8 cellular contexts compared by ENCODE assay signal in the genomic region with DNA sequence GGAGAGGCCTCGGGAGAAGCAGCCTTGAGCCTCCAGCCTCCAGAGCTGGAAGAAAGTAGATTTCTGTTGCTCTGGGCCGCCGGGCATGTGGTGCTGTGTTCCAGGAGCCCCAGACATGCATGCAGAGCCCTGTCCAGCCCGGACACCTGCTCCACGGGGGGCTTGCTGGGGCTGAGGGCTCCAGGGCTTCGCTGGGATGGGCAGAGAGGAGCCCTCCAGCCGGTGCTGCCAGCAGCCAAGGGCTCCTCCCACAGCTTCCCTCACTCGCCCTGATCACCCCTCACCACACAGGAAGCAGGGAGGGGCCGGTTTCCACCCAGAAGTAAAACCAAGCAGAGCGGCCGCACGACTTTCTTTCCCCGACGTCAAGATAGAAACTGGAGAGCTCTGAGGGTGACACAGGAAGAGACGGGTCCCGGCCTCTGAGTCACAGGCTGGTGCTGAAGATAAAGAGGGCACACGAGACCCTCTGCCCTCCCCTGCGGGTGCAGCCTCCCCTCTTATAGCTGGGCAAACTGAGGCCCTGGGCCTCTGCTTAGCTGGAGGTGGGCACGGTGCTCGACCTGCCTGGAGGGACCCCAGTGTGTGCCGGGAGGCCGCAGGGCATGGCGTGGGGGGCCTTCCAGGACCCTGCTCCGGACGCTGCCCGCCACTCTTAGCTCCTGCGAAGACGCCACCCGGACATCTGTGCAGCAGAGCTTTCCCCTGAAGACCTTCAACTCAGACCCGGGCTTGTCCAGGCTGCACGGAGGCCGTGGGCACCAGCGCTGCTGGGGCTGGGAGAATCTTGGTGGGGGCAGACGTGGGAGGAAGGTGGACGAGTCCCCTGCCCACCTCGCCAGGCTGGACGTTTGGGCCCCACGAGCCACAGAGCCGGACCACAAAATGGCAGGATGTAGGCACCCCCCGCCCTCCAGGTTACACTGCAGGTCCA. TPM values are rescaled to one million over a fixed set of nuclear protein-coding genes. Genes with fewer than 3 reads are reported as not detected.
A peak's percentile ranks its signal among the peaks of the same experiment; 100 is the strongest.
DNase-seq lines count a peak whose midpoint lies in the region; ATAC-seq, FAIRE-seq and TF ChIP-seq lines count a peak whose summit lies in the region.

No MANE protein-coding gene starts in this region.

- H3K4me1 Mint-ChIP-seq in activated naive CD8-positive, alpha-beta T cell treated with anti-CD3 and anti-CD28 coated beads, Interleukin-2, amount 10 ng/mL, durations not matched to agents 7 days and 5 days: peaks cover 8% of the 10 kb centered on the region

- POLR2A ChIA-PET in activated naive CD8-positive, alpha-beta T cell treated with anti-CD3 and anti-CD28 coated beads, Interleukin-2, amount 10 ng/mL, durations not matched to agents 7 days and 5 days (lab: Charles Lee): interaction anchor here (0.5 to 2.3 kb wide), 13 partner anchors 13 to 561 kb away, joined by 3 to 27 read pairs (median 5); partner anchors contain the start of genes ADAP1, COX19 and GET4
- POLR2A ChIA-PET in HepG2 (lab: Yijun Ruan, JAX): no interaction called here

- H3K4me2 ChIP-seq in HepG2 (ENCODE audit: low read depth, low read length): no peak overlapping the region

- TF ChIP-seq EP300 in HepG2 (IDR thresholded peaks at IDR 0.05; ENCODE audit: low read depth in 2 of 2, low read length in 2 of 2) (no peak), HepG2 (CRISPR knock-in tag; IDR thresholded peaks at IDR 0.05; ENCODE audit: borderline replicate concordance) (no peak)

- H3K4me3 ChIP-seq in BE2C (ENCODE audit: low read depth, low read length) (no peak overlapping the region), HepG2 (replicated peaks in 1 of 3; ENCODE audit: insufficient read depth in 1 of 3, low read depth in 2 of 3, low read length in 3 of 3) (no peak overlapping the region)

- in situ Hi-C loops in HepG2 (cut with HindIII; ENCODE audit: extremely low pct_ligation_motif_present, low pct_unique_long_range_greater_than_20kb): no loop called here

- no peak overlapping the region for H3K9ac ChIP-seq in HepG2 (ENCODE audit: insufficient read depth, low read depth, low read length)

- no peaks in the 10 kb centered on the region for H3K9me3 Mint-ChIP-seq in activated naive CD8-positive, alpha-beta T cell treated with anti-CD3 and anti-CD28 coated beads, Interleukin-2, amount 10 ng/mL, durations not matched to agents 7 days and 5 days

- peak; percentile 68 for ATAC-seq in HG03378 (IDR thresholded peaks at IDR 0.05; ENCODE audit: unreplicated experiment)
- peak; percentile 76 for ATAC-seq in activated naive CD8-positive, alpha-beta T cell treated with anti-CD3 and anti-CD28 coated beads, Interleukin-2, amount 10 ng/mL, durations not matched to agents 7 days and 5 days (ENCODE audit: low read depth)
- no peak for ATAC-seq in HepG2

- CTCF ChIA-PET in HepG2 (lab: Yijun Ruan, JAX; ENCODE audit: low intra/inter-chr PET ratio, low total read pairs): no interaction called here

- no peaks in the 10 kb centered on the region for H3K9me3 ChIP-seq in BE2C
- no peaks in the 10 kb centered on the region for H3K9me3 ChIP-seq in HepG2 (ENCODE audit: low read length)

- no peak for TF ChIP-seq RAD21 in HepG2 (CRISPR knock-in tag; IDR thresholded peaks at IDR 0.05)

- no peaks in the 10 kb centered on the region for H4K20me1 ChIP-seq in HepG2 (ENCODE audit: insufficient read depth, low read length)

- TF ChIP-seq POLR2A in HepG2 (IDR thresholded peaks at IDR 0.05; ENCODE audit: insufficient read depth in 1 of 2, low read depth in 2 of 2, low read length in 2 of 2): no peak

- intact Hi-C loops in HepG2 (cut with micrococcal nuclease; ENCODE audit: unreplicated experiment): no loop called here

- BruUV-seq in HepG2 (replicated peaks; lab: Mats Ljungman, UMichigan): no TSS peak

- no peaks in the 10 kb centered on the region for H3K36me3 ChIP-seq in BE2C
- no peaks in the 10 kb centered on the region for H3K36me3 ChIP-seq in HepG2 (replicated peaks in 1 of 2; ENCODE audit: control insufficient read depth in 1 of 2, insufficient read depth in 2 of 2, low read length in 2 of 2)

- H3K4me3 Mint-ChIP-seq in activated naive CD8-positive, alpha-beta T cell treated with anti-CD3 and anti-CD28 coated beads, Interleukin-2, amount 10 ng/mL, durations not matched to agents 7 days and 5 days: peak overlapping the region; percentile 90

- peaks cover 2% of the 10 kb centered on the region for H3K36me3 Mint-ChIP-seq in activated naive CD8-positive, alpha-beta T cell treated with anti-CD3 and anti-CD28 coated beads, Interleukin-2, amount 10 ng/mL, durations not matched to agents 7 days and 5 days

- H3K27me3 Mint-ChIP-seq in activated naive CD8-positive, alpha-beta T cell treated with anti-CD3 and anti-CD28 coated beads, Interleukin-2, amount 10 ng/mL, durations not matched to agents 7 days and 5 days: no peaks in the 10 kb centered on the region

- H3K27me3 ChIP-seq in BE2C (no peaks in the 10 kb centered on the region), HepG2 (ENCODE audit: control insufficient read depth in 1 of 2, insufficient read depth in 2 of 2, low read length in 2 of 2) (no peaks in the 10 kb centered on the region)

- DNase-seq in BE2C (peak; percentile 39), GM19238 (ENCODE audit: insufficient read length, low spot score) (peak; percentile 98), T follicular helper cell (ENCODE audit: low read depth) (peak; percentile 87), HepG2 (ENCODE audit: low spot score) (no peak), cerebellar nuclear complex (lab: John Stamatoyannopoulos, UW) (no peak)
- DNase-seq in activated naive CD8-positive, alpha-beta T cell treated with anti-CD3 and anti-CD28 coated beads, Interleukin-2, amount 10 ng/mL, durations not matched to agents 7 days and 5 days: peak; percentile 86
- DNase-seq in stimulated activated CD8-positive, alpha-beta memory T cell treated with anti-CD3 and anti-CD28 coated beads, Interleukin-15, amount 100 ng/mL, for 24 hours (ENCODE audit: low read depth): peak; percentile 59

- H3K4me1 ChIP-seq in BE2C: peaks cover 6% of the 10 kb centered on the region
- H3K4me1 ChIP-seq in HepG2 (ENCODE audit: insufficient read depth, low read length): peaks cover 47% of the 10 kb centered on the region

- no peak overlapping the region for H3K27ac ChIP-seq in HepG2 (ENCODE audit: extremely low read length, insufficient read depth, low read length)

- no peak overlapping the region for H2AFZ ChIP-seq in HepG2 (ENCODE audit: low read length)

- peak overlapping the region; percentile 96 for H3K27ac Mint-ChIP-seq in activated naive CD8-positive, alpha-beta T cell treated with anti-CD3 and anti-CD28 coated beads, Interleukin-2, amount 10 ng/mL, durations not matched to agents 7 days and 5 days

- WGBS in HepG2 (ENCODE audit: low lambda C conversion rate): 94% methylated on average over 28 of the region's 40 CpGs

- H3K79me2 ChIP-seq in HepG2 (ENCODE audit: insufficient read depth, low read length): no peaks in the 10 kb centered on the region

- TF ChIP-seq CTCF in BE2C (IDR thresholded peaks at IDR 0.05; ENCODE audit: low read depth, low read length) (no peak), HepG2 (CRISPR knock-in tag; IDR thresholded peaks at IDR 0.05) (no peak)

- FAIRE-seq in HepG2 (lab: Jason Lieb, UNC): no peak

RNA-seq across cellular contexts. Expression of gene ADAP1, which starts 31.1 kb away (rescaled TPM):
- polyA plus RNA-seq in BE2C (2012; ENCODE audit: insufficient read depth, insufficient read length, low read depth): 37.8 TPM
- total RNA-seq in activated naive CD8-positive, alpha-beta T cell treated with anti-CD3 and anti-CD28 coated beads, Interleukin-2, amount 10 ng/mL, durations not matched to agents 7 days and 5 days: 10 to 100 TPM; 25.0 to 29.8 TPM
- total RNA-seq in HepG2 (2016; rRNA removed; fragmentation: Illumina TruSeq; extraction: Trizol): 18.3 and 24.6 TPM in 2 replicates
- 23.5 and 25.0 TPM in 2 replicates for total RNA-seq in HepG2 (2016; cell fraction: cytosol; rRNA removed; fragmentation: Illumina TruSeq; extraction: Trizol; ENCODE audit: low read depth)
- total RNA-seq in HepG2 (2016; cell fraction: insoluble cytoplasmic fraction; rRNA removed; fragmentation: Illumina TruSeq; extraction: Trizol): 16.6 and 27.2 TPM in 2 replicates
- total RNA-seq in HepG2 (2016; cell fraction: membrane; rRNA removed; fragmentation: Illumina TruSeq; extraction: Trizol): 46.3 and 47.4 TPM in 2 replicates
- total RNA-seq in HepG2 (2016; cell fraction: nucleus; rRNA removed; fragmentation: Illumina TruSeq; extraction: Trizol): 13.2 TPM in 2 replicates
- polyA plus RNA-seq in HepG2 (2011; rRNA removed): 10.5 and 15.0 TPM in 2 replicates
- 11.8 and 14.5 TPM in 2 replicates for polyA plus RNA-seq in HepG2 (2011; cell fraction: cytosol; rRNA removed)
- 19.8 and 24.0 TPM in 2 replicates for polyA plus RNA-seq in HepG2 (2011; cell fraction: nucleus; rRNA removed)
- 15.3 and 21.4 TPM in 2 replicates for polyA plus RNA-seq in HepG2 (2012)
- polyA plus RNA-seq in HepG2 (2016; cell fraction: cytosol; fragmentation: Illumina TruSeq; extraction: Trizol; ENCODE audit: low read depth): 24.2 and 28.1 TPM in 2 replicates
- polyA plus RNA-seq in HepG2 (2016; cell fraction: insoluble cytoplasmic fraction; fragmentation: Illumina TruSeq; extraction: Trizol; ENCODE audit: low read depth): 17.0 and 28.9 TPM in 2 replicates
- 45.2 and 45.4 TPM in 2 replicates for polyA plus RNA-seq in HepG2 (2016; cell fraction: membrane; fragmentation: Illumina TruSeq; extraction: Trizol; ENCODE audit: low read depth)
- polyA plus RNA-seq in HepG2 (2016; cell fraction: nucleus; fragmentation: Illumina TruSeq; extraction: Trizol; ENCODE audit: insufficient read depth, low read depth): 26.8 and 30.8 TPM in 2 replicates
- 3.5 and 14.9 TPM in 2 replicates for polyA minus RNA-seq in HepG2 (2011; rRNA and poly(A)+ RNA removed; ENCODE audit: low replicate concordance)
- polyA minus RNA-seq in HepG2 (2011; cell fraction: cytosol; rRNA and poly(A)+ RNA removed): 7.5 and 11.2 TPM in 2 replicates
- polyA minus RNA-seq in HepG2 (2011; cell fraction: nucleus; rRNA and poly(A)+ RNA removed): 5.2 and 7.6 TPM in 2 replicates

RNA-seq across cellular contexts. Expression of gene GET4, which starts 47.0 kb away (rescaled TPM):
- 190 TPM for polyA plus RNA-seq in BE2C (2012; ENCODE audit: insufficient read depth, insufficient read length, low read depth)
- 10 to 100 TPM; 44.1 to 44.7 TPM for total RNA-seq in activated naive CD8-positive, alpha-beta T cell treated with anti-CD3 and anti-CD28 coated beads, Interleukin-2, amount 10 ng/mL, durations not matched to agents 7 days and 5 days
- 28.2 and 31.6 TPM in 2 replicates for total RNA-seq in HepG2 (2016; rRNA removed; fragmentation: Illumina TruSeq; extraction: Trizol)
- 7.8 and 8.0 TPM in 2 replicates for total RNA-seq in HepG2 (2016; cell fraction: cytosol; rRNA removed; fragmentation: Illumina TruSeq; extraction: Trizol; ENCODE audit: low read depth)
- 27.8 and 31.5 TPM in 2 replicates for total RNA-seq in HepG2 (2016; cell fraction: insoluble cytoplasmic fraction; rRNA removed; fragmentation: Illumina TruSeq; extraction: Trizol)
- 18.9 and 22.1 TPM in 2 replicates for total RNA-seq in HepG2 (2016; cell fraction: membrane; rRNA removed; fragmentation: Illumina TruSeq; extraction: Trizol)
- 26.6 and 28.2 TPM in 2 replicates for total RNA-seq in HepG2 (2016; cell fraction: nucleus; rRNA removed; fragmentation: Illumina TruSeq; extraction: Trizol)
- 35.2 and 44.4 TPM in 2 replicates for polyA plus RNA-seq in HepG2 (2011; rRNA removed)
- polyA plus RNA-seq in HepG2 (2011; cell fraction: cytosol; rRNA removed): 32.6 and 49.3 TPM in 2 replicates
- 186 and 201 TPM in 2 replicates for polyA plus RNA-seq in HepG2 (2011; cell fraction: nucleus; rRNA removed)
- 33.0 and 39.4 TPM in 2 replicates for polyA plus RNA-seq in HepG2 (2012)
- 13.8 and 16.4 TPM in 2 replicates for polyA plus RNA-seq in HepG2 (2016; cell fraction: cytosol; fragmentation: Illumina TruSeq; extraction: Trizol; ENCODE audit: low read depth)
- 49.1 and 51.2 TPM in 2 replicates for polyA plus RNA-seq in HepG2 (2016; cell fraction: insoluble cytoplasmic fraction; fragmentation: Illumina TruSeq; extraction: Trizol; ENCODE audit: low read depth)
- 21.9 and 26.3 TPM in 2 replicates for polyA plus RNA-seq in HepG2 (2016; cell fraction: membrane; fragmentation: Illumina TruSeq; extraction: Trizol; ENCODE audit: low read depth)
- 111 and 112 TPM in 2 replicates for polyA plus RNA-seq in HepG2 (2016; cell fraction: nucleus; fragmentation: Illumina TruSeq; extraction: Trizol; ENCODE audit: insufficient read depth, low read depth)
- polyA minus RNA-seq in HepG2 (2011; rRNA and poly(A)+ RNA removed; ENCODE audit: low replicate concordance): 16.3 and 17.4 TPM in 2 replicates
- polyA minus RNA-seq in HepG2 (2011; cell fraction: cytosol; rRNA and poly(A)+ RNA removed): 9.7 and 12.6 TPM in 2 replicates
- polyA minus RNA-seq in HepG2 (2011; cell fraction: nucleus; rRNA and poly(A)+ RNA removed): 19.2 and 26.4 TPM in 2 replicates

RNA-seq across cellular contexts. Expression of gene COX19, which starts 52.0 kb away (rescaled TPM):
- polyA plus RNA-seq in BE2C (2012; ENCODE audit: insufficient read depth, insufficient read length, low read depth): 18.8 TPM
- 10 to 100 TPM; 26.2 to 29.3 TPM for total RNA-seq in activated naive CD8-positive, alpha-beta T cell treated with anti-CD3 and anti-CD28 coated beads, Interleukin-2, amount 10 ng/mL, durations not matched to agents 7 days and 5 days
- 6.5 and 11.5 TPM in 2 replicates for total RNA-seq in HepG2 (2016; rRNA removed; fragmentation: Illumina TruSeq; extraction: Trizol)
- 2.6 and 3.0 TPM in 2 replicates for total RNA-seq in HepG2 (2016; cell fraction: cytosol; rRNA removed; fragmentation: Illumina TruSeq; extraction: Trizol; ENCODE audit: low read depth)
- total RNA-seq in HepG2 (2016; cell fraction: insoluble cytoplasmic fraction; rRNA removed; fragmentation: Illumina TruSeq; extraction: Trizol): 7.4 and 15.2 TPM in 2 replicates
- total RNA-seq in HepG2 (2016; cell fraction: membrane; rRNA removed; fragmentation: Illumina TruSeq; extraction: Trizol): 7.6 and 8.2 TPM in 2 replicates
- 21.5 and 23.4 TPM in 2 replicates for total RNA-seq in HepG2 (2016; cell fraction: nucleus; rRNA removed; fragmentation: Illumina TruSeq; extraction: Trizol)
- 21.0 and 21.7 TPM in 2 replicates for polyA plus RNA-seq in HepG2 (2011; rRNA removed)
- 12.5 and 14.3 TPM in 2 replicates for polyA plus RNA-seq in HepG2 (2011; cell fraction: cytosol; rRNA removed)
- polyA plus RNA-seq in HepG2 (2011; cell fraction: nucleus; rRNA removed): 59.5 and 79.7 TPM in 2 replicates
- 14.5 and 16.2 TPM in 2 replicates for polyA plus RNA-seq in HepG2 (2012)
- polyA plus RNA-seq in HepG2 (2016; cell fraction: cytosol; fragmentation: Illumina TruSeq; extraction: Trizol; ENCODE audit: low read depth): 2.2 and 2.3 TPM in 2 replicates
- polyA plus RNA-seq in HepG2 (2016; cell fraction: insoluble cytoplasmic fraction; fragmentation: Illumina TruSeq; extraction: Trizol; ENCODE audit: low read depth): 11.0 and 11.3 TPM in 2 replicates
- 3.6 and 3.8 TPM in 2 replicates for polyA plus RNA-seq in HepG2 (2016; cell fraction: membrane; fragmentation: Illumina TruSeq; extraction: Trizol; ENCODE audit: low read depth)
- polyA plus RNA-seq in HepG2 (2016; cell fraction: nucleus; fragmentation: Illumina TruSeq; extraction: Trizol; ENCODE audit: insufficient read depth, low read depth): 32.8 and 35.0 TPM in 2 replicates
- 12.8 and 23.5 TPM in 2 replicates for polyA minus RNA-seq in HepG2 (2011; rRNA and poly(A)+ RNA removed; ENCODE audit: low replicate concordance)
- polyA minus RNA-seq in HepG2 (2011; cell fraction: cytosol; rRNA and poly(A)+ RNA removed): 3.6 and 5.4 TPM in 2 replicates
- polyA minus RNA-seq in HepG2 (2011; cell fraction: nucleus; rRNA and poly(A)+ RNA removed): 50.6 and 61.9 TPM in 2 replicates

RNA-seq across cellular contexts. Expression of gene CYP2W1, which starts 59.6 kb away (rescaled TPM):
- polyA plus RNA-seq in BE2C (2012; ENCODE audit: insufficient read depth, insufficient read length, low read depth): 0.19 TPM
- not detected for total RNA-seq in activated naive CD8-positive, alpha-beta T cell treated with anti-CD3 and anti-CD28 coated beads, Interleukin-2, amount 10 ng/mL, durations not matched to agents 7 days and 5 days
- total RNA-seq in HepG2 (2016; rRNA removed; fragmentation: Illumina TruSeq; extraction: Trizol): 11.7 and 31.7 TPM in 2 replicates
- total RNA-seq in HepG2 (2016; cell fraction: cytosol; rRNA removed; fragmentation: Illumina TruSeq; extraction: Trizol; ENCODE audit: low read depth): 6.8 and 8.3 TPM in 2 replicates
- 10.2 and 31.7 TPM in 2 replicates for total RNA-seq in HepG2 (2016; cell fraction: insoluble cytoplasmic fraction; rRNA removed; fragmentation: Illumina TruSeq; extraction: Trizol)
- 10.9 and 11.0 TPM in 2 replicates for total RNA-seq in HepG2 (2016; cell fraction: membrane; rRNA removed; fragmentation: Illumina TruSeq; extraction: Trizol)
- total RNA-seq in HepG2 (2016; cell fraction: nucleus; rRNA removed; fragmentation: Illumina TruSeq; extraction: Trizol): 35.8 and 47.0 TPM in 2 replicates
- 19.5 and 32.7 TPM in 2 replicates for polyA plus RNA-seq in HepG2 (2011; rRNA removed)
- polyA plus RNA-seq in HepG2 (2011; cell fraction: cytosol; rRNA removed): 9.5 and 22.3 TPM in 2 replicates
- 171 and 205 TPM in 2 replicates for polyA plus RNA-seq in HepG2 (2011; cell fraction: nucleus; rRNA removed)
- 20.0 and 28.3 TPM in 2 replicates for polyA plus RNA-seq in HepG2 (2012)
- polyA plus RNA-seq in HepG2 (2016; cell fraction: cytosol; fragmentation: Illumina TruSeq; extraction: Trizol; ENCODE audit: low read depth): 5.5 and 6.2 TPM in 2 replicates
- 14.3 and 20.7 TPM in 2 replicates for polyA plus RNA-seq in HepG2 (2016; cell fraction: insoluble cytoplasmic fraction; fragmentation: Illumina TruSeq; extraction: Trizol; ENCODE audit: low read depth)
- polyA plus RNA-seq in HepG2 (2016; cell fraction: membrane; fragmentation: Illumina TruSeq; extraction: Trizol; ENCODE audit: low read depth): 8.5 and 9.6 TPM in 2 replicates
- polyA plus RNA-seq in HepG2 (2016; cell fraction: nucleus; fragmentation: Illumina TruSeq; extraction: Trizol; ENCODE audit: insufficient read depth, low read depth): 135 and 137 TPM in 2 replicates
- polyA minus RNA-seq in HepG2 (2011; rRNA and poly(A)+ RNA removed; ENCODE audit: low replicate concordance): 66.3 TPM in 1 of 2 replicates, not detected in the other
- 26.5 and 32.3 TPM in 2 replicates for polyA minus RNA-seq in HepG2 (2011; cell fraction: cytosol; rRNA and poly(A)+ RNA removed)
- 88.4 and 113 TPM in 2 replicates for polyA minus RNA-seq in HepG2 (2011; cell fraction: nucleus; rRNA and poly(A)+ RNA removed)

Comparison
In these comparisons a context has a peak if more than half of its experiments do, and no peak if none do; other contexts are left out.
1. DNase-seq: peak in BE2C (single experiment), GM19238 (single experiment), T follicular helper cell (single experiment), activated naive CD8-positive, alpha-beta T cell treated with anti-CD3 and anti-CD28 coated beads, Interleukin-2, amount 10 ng/mL, durations not matched to agents 7 days and 5 days (single experiment) and stimulated activated CD8-positive, alpha-beta memory T cell treated with anti-CD3 and anti-CD28 coated beads, Interleukin-15, amount 100 ng/mL, for 24 hours (single experiment); none in HepG2 (single experiment) and cerebellar nuclear complex (0 of 2).